2 cellular contexts compared by ENCODE assay signal in genomic region chr1:42742617-42743301, GRCh38.
TF ChIP-seq lines count a peak whose summit lies in the region.

No MANE protein-coding gene starts in this region.

TF ChIP-seq in SK-N-SH, 30 proteins besides CTCF, POLR2A, EP300 and RAD21 (continued from another document):
- TF ChIP-seq MXI1 (IDR thresholded peaks at IDR 0.05; ENCODE audit: low read depth, low read length) (no peak), GATA2 (CRISPR knock-in tag; IDR thresholded peaks at IDR 0.05) (no peak), SMC3 (IDR thresholded peaks at IDR 0.05; ENCODE audit: low read depth, low read length) (no peak), MAX (IDR thresholded peaks at IDR 0.05; ENCODE audit: low read depth) (no peak), TAF1 (IDR thresholded peaks at IDR 0.05; ENCODE audit: borderline replicate concordance, low read depth, low read length) (no peak), USF2 (IDR thresholded peaks at IDR 0.05; ENCODE audit: borderline replicate concordance, low read depth, low read length) (no peak), NFIC (IDR thresholded peaks at IDR 0.05; ENCODE audit: borderline replicate concordance) (no peak), CHD2 (IDR thresholded peaks at IDR 0.05; ENCODE audit: low read length, partially characterized antibody) (no peak), USF1 (IDR thresholded peaks at IDR 0.05; ENCODE audit: borderline replicate concordance, low read depth) (no peak), ELF1 (IDR thresholded peaks at IDR 0.05) (no peak), GABPA (IDR thresholded peaks at IDR 0.05; ENCODE audit: low read depth) (no peak), NRF1 (IDR thresholded peaks at IDR 0.05; ENCODE audit: low read depth, low read length) (no peak), FOXM1 (IDR thresholded peaks at IDR 0.05; ENCODE audit: low read depth) (no peak)

TF ChIP-seq in SK-N-SH treated with all-trans-retinoic acid at 6 μM for 48 hours, 23 proteins besides CTCF, POLR2A, EP300 and RAD21 (continued from another document):
- no peak for TF ChIP-seq TSHZ2 (CRISPR knock-in tag; IDR thresholded peaks at IDR 0.05)
- no peak for TF ChIP-seq TCF4 (CRISPR knock-in tag; IDR thresholded peaks at IDR 0.05; ENCODE audit: borderline replicate concordance)
- TF ChIP-seq PATZ1 (CRISPR knock-in tag; IDR thresholded peaks at IDR 0.05; ENCODE audit: borderline replicate concordance): no peak
- no peak for TF ChIP-seq ESRRG (CRISPR knock-in tag; IDR thresholded peaks at IDR 0.05)
